In genomic region chr4:38106886-38107514, GRCh38 we compare ENCODE assay signal across 26 cellular contexts.
A peak's percentile ranks its signal among the peaks of the same experiment; 100 is the strongest.
DNase-seq lines count a peak whose midpoint lies in the region; ATAC-seq, FAIRE-seq and TF ChIP-seq lines count a peak whose summit lies in the region.
"Had no signal": no experiment of that assay in that cellular context is flagged by ENCODE, and none has a peak within 500 bp of the region (broad histone marks: within the 10 kb centered on the region; RNA-seq: fewer than 3 reads in every experiment).

No MANE protein-coding gene starts in this region.

- peak overlapping the region; percentile 46 to 84 for H3K18ac ChIP-seq in mesenchymal stem cell (ENCODE audit: low read depth in 1 of 2, low read length in 2 of 2)

- peak overlapping the region; percentile 45 for H3K9ac ChIP-seq in astrocyte (ENCODE audit: low read length)
- no peak overlapping the region for H3K9ac ChIP-seq in mesenchymal stem cell (ENCODE audit: low read length)
- H3K9ac ChIP-seq: parathyroid adenoma had no signal

- peak; percentile 17 to 34 for ATAC-seq in right cardiac atrium
- ATAC-seq in Right ventricle myocardium superior (ENCODE audit: poor library complexity): no peak
- ATAC-seq: activated CD4-positive, alpha-beta T cell treated with anti-CD3 and anti-CD28 coated beads for 36 hours; activated CD8-positive, alpha-beta memory T cell treated with anti-CD3 and anti-CD28 coated beads, Interleukin-2, amount 10 ng/mL, durations not matched to agents 7 days and 5 days; gastrocnemius medialis had no signal

- H3K4me1 Mint-ChIP-seq in astrocyte (ENCODE audit: low read depth, unreplicated experiment) (peaks cover 26% of the 10 kb centered on the region), mesothelial cell of epicardium (peaks cover 22% of the 10 kb centered on the region)

- no peak for FAIRE-seq in astrocyte (lab: Jason Lieb, UNC)
- FAIRE-seq: H54 had no signal

- H2BK120ac ChIP-seq in mesenchymal stem cell (ENCODE audit: low read depth, low read length): no peak overlapping the region

- no peak overlapping the region for H2BK15ac ChIP-seq in mesenchymal stem cell (ENCODE audit: low read depth, poor library complexity, severe bottlenecking)

- H3K4me1 ChIP-seq in right cardiac atrium (ENCODE audit: control insufficient read depth, insufficient read depth, low read length) (no peaks in the 10 kb centered on the region), astrocyte (ENCODE audit: insufficient read depth, low read length) (peaks cover 8% of the 10 kb centered on the region), mesenchymal stem cell (ENCODE audit: control insufficient read depth, insufficient read depth, low read depth, low read length) (peaks cover 13% of the 10 kb centered on the region), uterus (peaks cover 0 to 4% of the 10 kb centered on the region in 2 donors)
- H3K4me1 ChIP-seq: gastrocnemius medialis, lower lobe of right lung had no signal

- H4K8ac ChIP-seq in mesenchymal stem cell (ENCODE audit: low read length): peak overlapping the region; percentile 73

- H3K4me3 Mint-ChIP-seq in astrocyte (ENCODE audit: unreplicated experiment) (no peak overlapping the region), mesothelial cell of epicardium (no peak overlapping the region)
- H3K4me3 Mint-ChIP-seq: activated CD4-positive, alpha-beta T cell treated with anti-CD3 and anti-CD28 coated beads for 36 hours; activated CD8-positive, alpha-beta memory T cell treated with anti-CD3 and anti-CD28 coated beads, Interleukin-2, amount 10 ng/mL, durations not matched to agents 7 days and 5 days; activated naive CD8-positive, alpha-beta T cell; CD4-positive, CD25-positive, alpha-beta regulatory T cell had no signal

- WGBS in right cardiac atrium: 74% methylated on average over 10 of the region's 10 CpGs
- over 99% methylated on average over 9 of the region's 10 CpGs for WGBS in mesenchymal stem cell

- H3K36me3 ChIP-seq in astrocyte (ENCODE audit: insufficient read depth, low read length): peaks cover 2% of the 10 kb centered on the region
- peaks cover 9 to 28% of the 10 kb centered on the region in 2 experiments for H3K36me3 ChIP-seq in mesenchymal stem cell (ENCODE audit: control insufficient read depth in 1 of 2, insufficient read depth in 2 of 2, low read depth in 1 of 2, low read length in 2 of 2)
- H3K36me3 ChIP-seq in uterus: no peaks in the 10 kb centered on the region

- H3K79me2 ChIP-seq in astrocyte (ENCODE audit: insufficient read depth, low read length): no peaks in the 10 kb centered on the region
- H3K79me2 ChIP-seq: parathyroid adenoma had no signal

- H3K14ac ChIP-seq in mesenchymal stem cell (ENCODE audit: low read length in 2 of 2): peak overlapping the region in 1 of 2 experiments; percentile 15

- no peak for TF ChIP-seq POLR2A in uterus (IDR thresholded peaks at IDR 0.05)

- no peaks in the 10 kb centered on the region for H4K20me1 ChIP-seq in astrocyte (ENCODE audit: insufficient read depth, low read length)

- H4K91ac ChIP-seq in mesenchymal stem cell (ENCODE audit: low read length): peak overlapping the region; percentile 80

- H3K4ac ChIP-seq in mesenchymal stem cell (ENCODE audit: low read depth in 1 of 2, low read length in 2 of 2): peak overlapping the region in 1 of 2 experiments; percentile 59

- H3K23ac ChIP-seq in mesenchymal stem cell (ENCODE audit: low read length in 2 of 2): no peak overlapping the region

- H3K27me3 ChIP-seq in right cardiac atrium (ENCODE audit: control insufficient read depth, insufficient read depth) (no peaks in the 10 kb centered on the region), astrocyte (ENCODE audit: insufficient read depth, low read length) (no peaks in the 10 kb centered on the region), mesenchymal stem cell (ENCODE audit: control insufficient read depth in 1 of 2, insufficient read depth in 1 of 2, low read length in 2 of 2) (no peaks in the 10 kb centered on the region), uterus (no peaks in the 10 kb centered on the region)
- H3K27me3 ChIP-seq: esophagus squamous epithelium, gastrocnemius medialis, right lobe of liver had no signal

- no peaks in the 10 kb centered on the region for H3K9me3 Mint-ChIP-seq in astrocyte (ENCODE audit: unreplicated experiment)
- no peaks in the 10 kb centered on the region for H3K9me3 Mint-ChIP-seq in mesothelial cell of epicardium
- H3K9me3 Mint-ChIP-seq: activated T-helper 2 cell treated with anti-CD3 and anti-CD28 coated beads, Interferon-gamma antibody, Interleukin-2, Interleukin-4, amounts not matched to agents 10 μg/mL and 5 μg/mL and 100 μg/mL, durations not matched to agents 14 hours and 24 hours and 36 hours; CD4-positive, CD25-positive, alpha-beta regulatory T cell had no signal

- peaks cover 7% of the 10 kb centered on the region for H3K79me1 ChIP-seq in mesenchymal stem cell (replicated peaks; ENCODE audit: low read length, poor library complexity, severe bottlenecking)

- H3K4me2 ChIP-seq in astrocyte (ENCODE audit: low read length) (no peak overlapping the region), mesenchymal stem cell (ENCODE audit: low read length, poor library complexity, severe bottlenecking) (no peak overlapping the region)

- H3K4me3 ChIP-seq in right cardiac atrium (ENCODE audit: low read length): no peak overlapping the region
- no peak overlapping the region for H3K4me3 ChIP-seq in astrocyte (ENCODE audit: insufficient read depth, low read depth, low read length)
- H3K4me3 ChIP-seq in mesenchymal stem cell (ENCODE audit: insufficient read depth in 1 of 2, low read depth in 1 of 2, low read length in 2 of 2): no peak overlapping the region
- H3K4me3 ChIP-seq in uterus: no peak overlapping the region
- H3K4me3 ChIP-seq: esophagus squamous epithelium, gastrocnemius medialis, lower lobe of right lung, right lobe of liver had no signal

- no peak overlapping the region for H2AFZ ChIP-seq in astrocyte (ENCODE audit: low read depth, low read length)
- H2AFZ ChIP-seq in mesenchymal stem cell (ENCODE audit: low read depth, low read length): no peak overlapping the region
- H2AFZ ChIP-seq: parathyroid adenoma had no signal

- DNase-seq in right cardiac atrium (no peak), Right ventricle myocardium superior (no peak), astrocyte (ENCODE audit: low read depth) (no peak), mesenchymal stem cell (no peak), uterus (no peak), T1000 (lab: John Stamatoyannopoulos, UW) (no peak), NCI-H1436 (lab: John Stamatoyannopoulos, UW) (no peak), mesothelial cell of epicardium (ENCODE audit: low spot score in 2 of 2, unreplicated experiment in 2 of 2) (no peak)
- DNase-seq: activated CD4-positive, alpha-beta T cell treated with anti-CD3 and anti-CD28 coated beads for 36 hours; activated CD8-positive, alpha-beta memory T cell treated with anti-CD3 and anti-CD28 coated beads, Interleukin-2, amount 10 ng/mL, durations not matched to agents 7 days and 5 days; CD4-positive, CD25-positive, alpha-beta regulatory T cell; esophagus squamous epithelium; gastrocnemius medialis; islet precursor cell; KBM-7; lower lobe of right lung; MV-4-11; NCI-H187; NCI-H2227 treated with DMSO at 0.1 percent for 48 hours; NCI-H774; right lobe of liver; SHP77 treated with DMSO at 0.1 percent for 48 hours had no signal

- no peaks in the 10 kb centered on the region for H3K9me3 ChIP-seq in right cardiac atrium (ENCODE audit: control insufficient read depth, low read length)
- H3K9me3 ChIP-seq in astrocyte (ENCODE audit: insufficient read depth, low read depth, low read length): no peaks in the 10 kb centered on the region
- H3K9me3 ChIP-seq in mesenchymal stem cell (ENCODE audit: control insufficient read depth, low read length): no peaks in the 10 kb centered on the region
- no peaks in the 10 kb centered on the region for H3K9me3 ChIP-seq in uterus
- H3K9me3 ChIP-seq: esophagus squamous epithelium, gastrocnemius medialis, lower lobe of right lung, right lobe of liver had no signal

- H3K27me3 Mint-ChIP-seq in astrocyte (ENCODE audit: low read depth, unreplicated experiment): no peaks in the 10 kb centered on the region
- H3K27me3 Mint-ChIP-seq in mesothelial cell of epicardium (ENCODE audit: low read depth): no peaks in the 10 kb centered on the region
- H3K27me3 Mint-ChIP-seq: activated CD4-positive, alpha-beta T cell treated with anti-CD3 and anti-CD28 coated beads for 36 hours; activated CD8-positive, alpha-beta memory T cell treated with anti-CD3 and anti-CD28 coated beads, Interleukin-2, amount 10 ng/mL, durations not matched to agents 7 days and 5 days; activated naive CD8-positive, alpha-beta T cell; CD4-positive, CD25-positive, alpha-beta regulatory T cell had no signal

- H3K27ac ChIP-seq in right cardiac atrium (ENCODE audit: low read length): no peak overlapping the region
- peak overlapping the region; percentile 15 for H3K27ac ChIP-seq in astrocyte (ENCODE audit: low read depth, low read length)
- H3K27ac ChIP-seq in mesenchymal stem cell (ENCODE audit: low read length, poor library complexity, severe bottlenecking): no peak overlapping the region
- peak overlapping the region; percentile 14 to 38 for H3K27ac ChIP-seq in uterus
- H3K27ac ChIP-seq: esophagus squamous epithelium, gastrocnemius medialis, lower lobe of right lung, parathyroid adenoma, right lobe of liver had no signal

- H2BK12ac ChIP-seq in mesenchymal stem cell (ENCODE audit: low read length in 2 of 2): peak overlapping the region; percentile 61 to 83

- peak overlapping the region; percentile 66 for H3K27ac Mint-ChIP-seq in astrocyte (ENCODE audit: unreplicated experiment)
- H3K27ac Mint-ChIP-seq in mesothelial cell of epicardium: no peak overlapping the region
- H3K27ac Mint-ChIP-seq: activated CD4-positive, alpha-beta T cell treated with anti-CD3 and anti-CD28 coated beads for 36 hours; activated naive CD8-positive, alpha-beta T cell; activated T-helper 2 cell treated with anti-CD3 and anti-CD28 coated beads, Interferon-gamma antibody, Interleukin-2, Interleukin-4, amounts not matched to agents 10 μg/mL and 5 μg/mL and 100 μg/mL, durations not matched to agents 14 hours and 24 hours and 36 hours had no signal

- H2BK5ac ChIP-seq in mesenchymal stem cell (ENCODE audit: low read depth, low read length, poor library complexity, severe bottlenecking): no peak overlapping the region

- intact Hi-C loops in right cardiac atrium (cut with DNase I): no loop called here
- intact Hi-C loops in Right ventricle myocardium superior (cut with DNase I): no loop called here
- intact Hi-C loops in uterus (cut with DNase I; ENCODE audit: low total_unique reads): no loop called here

- H3K36me3 Mint-ChIP-seq in astrocyte (ENCODE audit: low read depth, unreplicated experiment) (peaks cover 19% of the 10 kb centered on the region), mesothelial cell of epicardium (peaks cover 34% of the 10 kb centered on the region)

- no peak for TF ChIP-seq CTCF in astrocyte (IDR thresholded peaks at IDR 0.05; ENCODE audit: insufficient read depth, low read depth, low read length)
- no peak for TF ChIP-seq CTCF in uterus (IDR thresholded peaks at IDR 0.05)
- no peak for TF ChIP-seq CTCF in mesothelial cell of epicardium (IDR thresholded peaks at IDR 0.05; ENCODE audit: unreplicated experiment)

- no peak overlapping the region for H2AK5ac ChIP-seq in mesenchymal stem cell (ENCODE audit: low read length, severe bottlenecking)

Comparison
In these comparisons a context has a peak if more than half of its experiments do, and no peak if none do; other contexts are left out.
1. H3K27ac ChIP-seq: peak in astrocyte (single experiment) and uterus (2 of 2); none in right cardiac atrium (single experiment) and mesenchymal stem cell (single experiment).